Comparison of ENCODE assay signal across 9 cellular contexts in the genomic region with DNA sequence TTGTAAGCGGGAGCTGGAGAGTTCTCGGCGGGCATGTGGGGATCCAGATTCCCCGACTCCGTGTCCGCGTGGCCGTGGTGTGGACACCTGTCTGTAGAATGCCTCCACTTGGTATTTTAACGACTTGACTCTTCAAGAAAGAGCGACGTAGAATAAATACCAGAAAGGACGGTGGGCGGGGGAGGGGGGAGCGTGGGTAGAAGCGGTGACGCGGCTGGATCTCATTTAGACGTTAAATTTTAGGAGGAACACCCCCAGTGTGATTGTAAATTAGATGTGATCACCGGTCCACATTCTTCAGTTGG. TPM values are rescaled to one million over a fixed set of nuclear protein-coding genes. Genes with fewer than 3 reads are reported as not detected.
DNase-seq lines count a peak whose midpoint lies in the region; ATAC-seq and TF ChIP-seq lines count a peak whose summit lies in the region.
"Had no signal": no experiment of that assay in that cellular context is flagged by ENCODE, and none has a peak within 500 bp of the region (broad histone marks: within the 10 kb centered on the region; RNA-seq: fewer than 3 reads in every experiment).

No MANE protein-coding gene starts in this region.

- TF ChIP-seq CTCF in cardiac fibroblast (IDR thresholded peaks at IDR 0.05; ENCODE audit: low read depth, low read length) (no peak), type B pancreatic cell (conservative IDR thresholded peaks at IDR 0.05) (no peak)

- H3K9me3 Mint-ChIP-seq in activated naive CD4-positive, alpha-beta T cell treated with anti-CD3 and anti-CD28 coated beads, Interleukin-2, amount 50 U/mL, for 24 hours: no peaks in the 10 kb centered on the region
- no peaks in the 10 kb centered on the region for H3K9me3 Mint-ChIP-seq in type B pancreatic cell

- H3K27ac ChIP-seq in mesodermal cell (ENCODE audit: low read depth, low read length, severe bottlenecking): peak overlapping the region; percentile 86

- no peak overlapping the region for H3K27ac Mint-ChIP-seq in activated naive CD4-positive, alpha-beta T cell treated with anti-CD3 and anti-CD28 coated beads, Interleukin-2, amount 50 U/mL, for 24 hours
- peak overlapping the region; percentile 69 for H3K27ac Mint-ChIP-seq in type B pancreatic cell

- H3K4me1 Mint-ChIP-seq in activated naive CD4-positive, alpha-beta T cell treated with anti-CD3 and anti-CD28 coated beads, Interleukin-2, amount 50 U/mL, for 24 hours: no peaks in the 10 kb centered on the region
- no peaks in the 10 kb centered on the region for H3K4me1 Mint-ChIP-seq in type B pancreatic cell (ENCODE audit: unreplicated experiment)

- H3K4me3 Mint-ChIP-seq in activated naive CD4-positive, alpha-beta T cell treated with anti-CD3 and anti-CD28 coated beads, Interleukin-2, amount 50 U/mL, for 24 hours: peak overlapping the region; percentile 76
- H3K4me3 Mint-ChIP-seq in type B pancreatic cell: peak overlapping the region; percentile 85

- H3K36me3 ChIP-seq in mesodermal cell (ENCODE audit: control insufficient read depth, insufficient read depth, low read length): peaks cover 5% of the 10 kb centered on the region

- H3K36me3 Mint-ChIP-seq in activated naive CD4-positive, alpha-beta T cell treated with anti-CD3 and anti-CD28 coated beads, Interleukin-2, amount 50 U/mL, for 24 hours: no peaks in the 10 kb centered on the region
- no peaks in the 10 kb centered on the region for H3K36me3 Mint-ChIP-seq in type B pancreatic cell

- H3K4me1 ChIP-seq in mesodermal cell (ENCODE audit: control insufficient read depth, insufficient read depth, low read length, poor library complexity, severe bottlenecking): no peaks in the 10 kb centered on the region

- ATAC-seq in GM19455 (IDR thresholded peaks at IDR 0.05; ENCODE audit: unreplicated experiment) (no peak), HG03196 (IDR thresholded peaks at IDR 0.05; ENCODE audit: unreplicated experiment) (no peak), GM19397 (IDR thresholded peaks at IDR 0.05; ENCODE audit: unreplicated experiment) (no peak)

- peaks cover 24% of the 10 kb centered on the region for H3K27me3 Mint-ChIP-seq in activated naive CD4-positive, alpha-beta T cell treated with anti-CD3 and anti-CD28 coated beads, Interleukin-2, amount 50 U/mL, for 24 hours
- H3K27me3 Mint-ChIP-seq in type B pancreatic cell: peaks cover 3% of the 10 kb centered on the region

- DNase-seq in activated naive CD4-positive, alpha-beta T cell treated with Interleukin-2 at 50 U/mL for 16 hours: no peak
- DNase-seq in cardiac fibroblast (ENCODE audit: low read depth in 2 of 2): no peak
- DNase-seq in type B pancreatic cell (ENCODE audit: extremely low spot score, unreplicated experiment): no peak
- DNase-seq: DMS153 had no signal

- H3K4me3 ChIP-seq in cardiac fibroblast (replicated peaks in 1 of 2; ENCODE audit: low read depth in 2 of 2, low read length in 2 of 2) (peak overlapping the region; percentile 55 to 59), mesodermal cell (ENCODE audit: extremely low read depth, insufficient read depth, low read length, poor library complexity, severe bottlenecking) (peak overlapping the region; percentile 48)

- 4 to 13% methylated on average over 17 to 18 of the region's 19 CpGs for WGBS in mesodermal cell (ENCODE audit: insufficient coverage in 2 of 2), 2 experiments

- peaks cover 6% of the 10 kb centered on the region for H3K9me3 ChIP-seq in mesodermal cell (ENCODE audit: control insufficient read depth, low read length)

RNA-seq across cellular contexts. Expression of gene PYGO1, which starts 0.6 kb away (rescaled TPM):
- 9.8 TPM for polyA plus RNA-seq in mesodermal cell (2013, experiment 1 of 2)
- polyA plus RNA-seq in mesodermal cell (2013, experiment 2 of 2): 12.1 TPM
- 7.7 and 29.0 TPM in 2 replicates for total RNA-seq in type B pancreatic cell (ENCODE audit: low replicate concordance)
